Comparison of ENCODE assay signal across 8 cellular contexts in the genomic region with DNA sequence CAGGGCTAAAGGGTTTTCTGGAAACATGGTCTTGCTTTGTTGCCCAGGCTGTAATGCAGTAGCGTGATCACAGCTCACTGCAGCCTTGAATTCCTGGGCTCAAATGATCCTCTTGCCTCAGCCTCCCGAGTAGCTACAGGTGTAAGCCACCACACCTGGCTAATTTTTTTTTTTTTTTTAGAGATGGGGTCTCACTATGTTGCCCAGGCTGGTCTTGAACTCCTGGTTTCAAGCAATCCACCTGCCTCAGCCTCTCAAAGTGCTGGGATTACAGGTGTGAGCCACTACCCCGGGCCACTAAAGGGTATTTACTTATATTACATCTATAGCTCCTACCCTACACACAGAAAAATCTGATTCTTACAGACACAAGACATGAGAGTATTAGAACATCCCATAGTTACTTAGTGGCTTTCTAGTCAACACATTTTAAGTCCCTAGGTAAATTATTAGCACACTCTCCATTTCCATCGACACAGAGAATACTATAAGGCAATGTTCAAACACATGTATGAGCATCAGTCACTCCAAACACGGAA. TPM values are rescaled to one million over a fixed set of nuclear protein-coding genes. Genes with fewer than 3 reads are reported as not detected.
DNase-seq lines count a peak whose midpoint lies in the region; ATAC-seq and TF ChIP-seq lines count a peak whose summit lies in the region.

No MANE protein-coding gene starts in this region.

- no peaks in the 10 kb centered on the region for H3K27me3 ChIP-seq in upper lobe of left lung

- H3K27me3 Mint-ChIP-seq in activated naive CD4-positive, alpha-beta T cell treated with anti-CD3 and anti-CD28 coated beads, Interleukin-2, amount 50 U/mL, for 24 hours, result no peaks in the 10 kb centered on the region

- H3K4me1 Mint-ChIP-seq in activated naive CD4-positive, alpha-beta T cell treated with anti-CD3 and anti-CD28 coated beads, Interleukin-2, amount 50 U/mL, for 24 hours, result peaks cover 16% of the 10 kb centered on the region

- H3K27ac ChIP-seq in KOPT-K1 (ENCODE audit: low read depth, low read length, poor library complexity, severe bottlenecking) (peak overlapping the region; percentile 54), epithelial cell of prostate (peak overlapping the region; percentile 21), upper lobe of left lung (peak overlapping the region; percentile 18 to 63 (median 52))

- H3K9me3 Mint-ChIP-seq in activated naive CD4-positive, alpha-beta T cell treated with anti-CD3 and anti-CD28 coated beads, Interleukin-2, amount 50 U/mL, for 24 hours, result no peaks in the 10 kb centered on the region

- H3K4me3 ChIP-seq in upper lobe of left lung, result no peak overlapping the region
- no peak overlapping the region for H3K4me3 ChIP-seq in foreskin fibroblast (ENCODE audit: low read depth in 1 of 2, low read length in 2 of 2)

- no peak for DNase-seq in activated naive CD4-positive, alpha-beta T cell (lab: John Stamatoyannopoulos, UW)
- DNase-seq in epithelial cell of prostate (ENCODE audit: low read depth, low spot score), result no peak
- DNase-seq in upper lobe of left lung, result no peak
- DNase-seq in foreskin fibroblast, result no peak
- DNase-seq in ureter (ENCODE audit: low spot score), result no peak

- peaks cover 9% of the 10 kb centered on the region for H3K36me3 Mint-ChIP-seq in activated naive CD4-positive, alpha-beta T cell treated with anti-CD3 and anti-CD28 coated beads, Interleukin-2, amount 50 U/mL, for 24 hours

- WGBS in upper lobe of left lung, 2 donors, result 45 to 46% methylated on average over 5 of the region's 5 CpGs

- no peak for TF ChIP-seq POLR2A in upper lobe of left lung (IDR thresholded peaks at IDR 0.05)

- no peak for TF ChIP-seq CTCF in upper lobe of left lung (IDR thresholded peaks at IDR 0.05)
- TF ChIP-seq CTCF in foreskin fibroblast (IDR thresholded peaks at IDR 0.05; ENCODE audit: low read depth, low read length), result no peak

- no peak overlapping the region for H3K4me3 Mint-ChIP-seq in activated naive CD4-positive, alpha-beta T cell treated with anti-CD3 and anti-CD28 coated beads, Interleukin-2, amount 50 U/mL, for 24 hours

- peak overlapping the region; percentile 93 for H3K27ac Mint-ChIP-seq in activated naive CD4-positive, alpha-beta T cell treated with anti-CD3 and anti-CD28 coated beads, Interleukin-2, amount 50 U/mL, for 24 hours

- ATAC-seq in upper lobe of left lung (ENCODE audit: low FRiP score in 2 of 2) (no peak), HG02970 (IDR thresholded peaks at IDR 0.05; ENCODE audit: low FRiP score, unreplicated experiment) (no peak)

- H3K9me3 ChIP-seq in KOPT-K1 (ENCODE audit: insufficient read depth, low read length, poor library complexity, severe bottlenecking) (no peaks in the 10 kb centered on the region), upper lobe of left lung (no peaks in the 10 kb centered on the region)

- no peaks in the 10 kb centered on the region for H3K36me3 ChIP-seq in KOPT-K1 (ENCODE audit: insufficient read depth, low read length)
- H3K36me3 ChIP-seq in upper lobe of left lung, result peaks cover 0 to 8% (median 5%) of the 10 kb centered on the region in 4 donors

- no peak for TF ChIP-seq EP300 in upper lobe of left lung (IDR thresholded peaks at IDR 0.05)

- peaks cover 9 to 24% (median 15%) of the 10 kb centered on the region in 4 donors for H3K4me1 ChIP-seq in upper lobe of left lung

RNA-seq across cellular contexts. Expression of gene DCAF11, which starts 6.2 kb away (rescaled TPM):
- total RNA-seq in upper lobe of left lung, result 100 to 1,000 TPM in 2 of 6 donors, 10 to 100 TPM in 4; 68.4 to 138 (median 95.0) TPM
- 65.7 TPM for total RNA-seq in ureter

RNA-seq across cellular contexts. Expression of gene NRL, which starts 6.3 kb away (rescaled TPM):
- total RNA-seq in upper lobe of left lung (1 to 10 TPM; 2.6 to 9.8 (median 4.4) TPM), ureter (3.9 TPM)

RNA-seq across cellular contexts. Expression of gene PCK2, which starts 14.3 kb away (rescaled TPM):
- total RNA-seq in upper lobe of left lung (10 to 100 TPM; 27.2 to 70.3 (median 34.9) TPM), ureter (116 TPM)

RNA-seq across cellular contexts. Expression of gene FITM1, which starts 22.1 kb away (rescaled TPM):
- total RNA-seq in upper lobe of left lung (under 1 TPM in 4 of 6 donors, not detected in 2; 0.63 to 0.89 (median 0.82) TPM), ureter (0.55 TPM)

RNA-seq across cellular contexts. Expression of gene PSME1, which starts 27.6 kb away (rescaled TPM):
- 100 to 1,000 TPM in 5 of 6 donors, 10 to 100 TPM in 1; 56.6 to 206 (median 142) TPM for total RNA-seq in upper lobe of left lung
- 227 TPM for total RNA-seq in ureter
